In the genomic region with DNA sequence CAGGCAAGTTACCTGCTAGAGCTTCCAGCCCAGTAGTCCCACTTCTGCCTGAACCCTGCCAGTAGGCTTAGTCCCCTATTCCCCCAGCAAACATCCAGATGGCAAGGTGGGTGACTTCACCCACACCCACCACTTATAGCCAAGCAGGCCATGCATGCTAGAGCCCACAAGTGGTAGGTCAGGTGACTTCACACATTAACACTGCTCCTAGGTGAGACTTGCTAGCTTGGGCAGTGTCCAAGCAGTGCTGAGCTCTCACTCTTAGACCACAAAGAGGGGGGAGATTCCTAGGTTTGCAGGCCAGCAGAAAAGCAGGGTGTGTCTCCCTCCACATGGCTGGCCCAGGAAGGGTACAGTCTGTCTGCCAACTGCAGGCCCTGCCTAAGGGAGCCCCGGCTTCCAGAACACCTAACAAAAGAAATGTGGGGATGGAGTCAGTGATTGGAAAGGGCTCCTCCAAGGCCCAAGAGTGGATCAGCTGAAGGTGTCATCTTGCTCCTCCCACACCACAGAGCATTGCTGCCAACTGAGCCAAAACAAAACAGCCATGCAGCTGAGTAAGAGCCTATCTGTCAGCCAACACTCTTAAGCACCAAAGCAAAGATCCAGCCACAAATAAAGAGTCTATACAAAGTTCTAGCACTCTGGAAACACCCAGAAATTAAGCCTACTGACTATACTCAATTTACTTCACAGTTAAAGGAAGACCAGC, we compare ENCODE assay signal across 20 cellular contexts.
"Had no signal": no experiment of that assay in that cellular context is flagged by ENCODE, and none has a peak within 500 bp of the region (broad histone marks: within the 10 kb centered on the region; RNA-seq: fewer than 3 reads in every experiment).

No MANE protein-coding gene starts in this region.

- FAIRE-seq: endothelial cell of umbilical vein, islet of Langerhans had no signal

- ATAC-seq: activated CD4-positive, alpha-beta T cell treated with anti-CD3 and anti-CD28 coated beads for 36 hours; activated CD8-positive, alpha-beta memory T cell treated with anti-CD3 and anti-CD28 coated beads, Interleukin-2, amount 10 ng/mL, durations not matched to agents 7 days and 5 days; activated T-cell treated with anti-CD3 and anti-CD28 coated beads, Interleukin-2, amount 50 U/mL, for 4 hours; gastrocnemius medialis; naive thymus-derived CD4-positive, alpha-beta T cell had no signal

- DNase-seq: activated CD4-positive, alpha-beta memory T cell treated with anti-CD3 and anti-CD28 coated beads for 36 hours; activated CD4-positive, alpha-beta T cell treated with anti-CD3 and anti-CD28 coated beads for 36 hours; activated CD8-positive, alpha-beta memory T cell treated with anti-CD3 and anti-CD28 coated beads, Interleukin-2, amount 10 ng/mL, durations not matched to agents 7 days and 5 days; activated effector memory CD4-positive, alpha-beta T cell treated with Interleukin-2 at 50 U/mL for 16 hours; activated naive CD4-positive, alpha-beta T cell treated with anti-CD3 and anti-CD28 coated beads, Interleukin-2, amount 50 U/mL, for 16 hours; activated T-cell treated with anti-CD3 and anti-CD28 coated beads, Interleukin-2, amount 50 U/mL, for 4 hours; effector CD8-positive, alpha-beta T cell; esophagus squamous epithelium; gastrocnemius medialis; heart left ventricle; mammary epithelial cell; naive thymus-derived CD4-positive, alpha-beta T cell; ovary; sigmoid colon; stimulated activated CD4-positive, alpha-beta T cell treated with anti-CD3 and anti-CD28 coated beads, Interleukin-12 subunit alpha, Interleukin-12 subunit beta, amount 100 ng/mL, for 4 hours; stimulated activated CD4-positive, alpha-beta T cell treated with anti-CD3 and anti-CD28 coated beads, Interleukin-2, amount 100 ng/mL, for 24 hours; tibial artery had no signal

- H3K4me1 ChIP-seq: esophagus squamous epithelium, gastrocnemius medialis, tibial artery had no signal

- H3K27ac ChIP-seq: coronary artery, esophagus squamous epithelium, gastrocnemius medialis, heart left ventricle, ovary, sigmoid colon, tibial artery had no signal

- H3K27me3 ChIP-seq: esophagus squamous epithelium, gastrocnemius medialis, heart left ventricle, ovary, sigmoid colon, tibial artery had no signal

- H3K36me3 ChIP-seq: esophagus squamous epithelium, gastrocnemius medialis, heart left ventricle, ovary, sigmoid colon, tibial artery had no signal

- H3K9me3 ChIP-seq: esophagus squamous epithelium, gastrocnemius medialis, ovary, sigmoid colon had no signal

- H3K4me3 ChIP-seq: coronary artery, esophagus squamous epithelium, gastrocnemius medialis, heart left ventricle, ovary, sigmoid colon, tibial artery had no signal
